Comparison of ENCODE assay signal across 8 cellular contexts in the genomic region with DNA sequence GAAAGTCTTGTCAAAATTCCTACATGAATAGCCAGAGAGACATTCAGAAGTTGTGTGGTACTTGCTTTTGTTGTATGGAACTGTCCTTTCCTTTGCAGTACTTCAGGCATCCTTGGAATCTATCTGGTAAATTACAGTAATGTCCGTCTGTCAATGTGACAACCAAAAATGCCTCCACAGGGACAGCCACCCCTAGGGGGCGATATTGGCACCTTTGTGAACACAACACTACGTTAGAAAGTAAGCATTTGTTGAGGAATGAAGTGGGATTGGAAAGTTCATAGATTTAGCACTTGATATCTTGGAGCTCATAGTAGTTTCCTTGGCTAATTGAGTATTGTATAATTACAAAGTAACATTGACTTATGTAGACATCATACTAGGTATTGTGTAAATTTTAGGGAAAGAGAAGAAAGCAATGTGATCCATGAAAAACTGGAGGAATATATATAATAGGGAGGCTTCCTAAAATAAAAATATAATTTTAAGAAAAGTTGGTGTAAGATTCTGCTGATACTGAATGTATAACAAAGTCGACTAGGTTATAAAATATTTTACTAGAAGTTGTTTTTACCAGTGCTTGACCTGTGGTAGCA. TPM values are rescaled to one million over a fixed set of nuclear protein-coding genes. Genes with fewer than 3 reads are reported as not detected.
DNase-seq lines count a peak whose midpoint lies in the region; TF ChIP-seq lines count a peak whose summit lies in the region.

No MANE protein-coding gene starts in this region.

- H3K36me3 ChIP-seq in H7 (replicated peaks; ENCODE audit: control insufficient read depth, insufficient read depth, low read length) (peaks cover 6% of the 10 kb centered on the region), OCI-LY3 (replicated peaks; ENCODE audit: low read depth, low read length) (no peaks in the 10 kb centered on the region), smooth muscle cell (ENCODE audit: low read depth) (no peaks in the 10 kb centered on the region)

- H4K20me1 ChIP-seq in OCI-LY3 (ENCODE audit: insufficient read depth, low read length): no peaks in the 10 kb centered on the region
- no peaks in the 10 kb centered on the region for H4K20me1 ChIP-seq in smooth muscle cell (ENCODE audit: low read depth)

- H3K9me3 ChIP-seq in OCI-LY3 (ENCODE audit: insufficient read depth, low read length) (no peaks in the 10 kb centered on the region), smooth muscle cell (replicated peaks; ENCODE audit: low read depth) (no peaks in the 10 kb centered on the region)

- H3K4me1 ChIP-seq in OCI-LY3 (ENCODE audit: low read length): no peaks in the 10 kb centered on the region
- no peaks in the 10 kb centered on the region for H3K4me1 ChIP-seq in smooth muscle cell (ENCODE audit: low read depth)

- intact Hi-C loops in head of caudate nucleus (cut with DNase I): no loop called here

- H3F3A ChIP-seq in smooth muscle cell (ENCODE audit: low read depth): no peaks in the 10 kb centered on the region

- H3K9ac ChIP-seq in OCI-LY3 (ENCODE audit: low read length) (no peak overlapping the region), smooth muscle cell (ENCODE audit: low read depth) (no peak overlapping the region)

- no peaks in the 10 kb centered on the region for H3K79me2 ChIP-seq in OCI-LY3 (ENCODE audit: low read length)
- H3K79me2 ChIP-seq in smooth muscle cell (ENCODE audit: low read depth): no peaks in the 10 kb centered on the region

- H2AFZ ChIP-seq in OCI-LY3 (ENCODE audit: low read depth, low read length): no peak overlapping the region
- no peak overlapping the region for H2AFZ ChIP-seq in smooth muscle cell (ENCODE audit: low read depth)

- peak; percentile 93 for TF ChIP-seq CTCF in OCI-LY3 (IDR thresholded peaks at IDR 0.05; ENCODE audit: low read depth, low read length)
- peak; percentile 73 for TF ChIP-seq CTCF in smooth muscle cell (IDR thresholded peaks at IDR 0.05; ENCODE audit: borderline replicate concordance, insufficient read depth, poor library complexity, severe bottlenecking)

- 36% methylated on average over 4 of the region's 4 CpGs for whole genome bisulfite sequencing in smooth muscle cell (ENCODE audit: low lambda C conversion rate)

- no peak overlapping the region for H3K4me3 ChIP-seq in H7 (ENCODE audit: insufficient read depth, low read depth, low read length)
- no peak overlapping the region for H3K4me3 ChIP-seq in OCI-LY3 (ENCODE audit: low read length)
- H3K4me3 ChIP-seq in smooth muscle cell: no peak overlapping the region

- DNase-seq in NCI-H526 (lab: John Stamatoyannopoulos, UW) (peak; percentile 5 to 37), NCI-H526 treated with DMSO at 0.1 percent for 48 hours (lab: John Stamatoyannopoulos, UW) (no peak), H7 (peak; percentile 43), head of caudate nucleus (peak in 39 of 42 donors; percentile 24 to 88 (median 64)), smooth muscle cell (lab: John Stamatoyannopoulos, UW; ENCODE audit: unreplicated experiment) (no peak), middle frontal gyrus (ENCODE audit: extremely low spot score, low spot score) (no peak)
- DNase-seq in activated T-cell treated with anti-CD3 and anti-CD28 coated beads, Interleukin-2, amount 50 U/mL, for 48 hours: peak; percentile 82 to 86

- H3K27me3 ChIP-seq in H7 (ENCODE audit: control insufficient read depth, insufficient read depth, low read length) (no peaks in the 10 kb centered on the region), OCI-LY3 (ENCODE audit: low read depth, low read length) (no peaks in the 10 kb centered on the region), smooth muscle cell (ENCODE audit: low read depth) (no peaks in the 10 kb centered on the region)

- H3K4me2 ChIP-seq in OCI-LY3 (ENCODE audit: low read length): no peak overlapping the region
- H3K4me2 ChIP-seq in smooth muscle cell: no peak overlapping the region

- H3K27ac ChIP-seq in OCI-LY3 (ENCODE audit: low read length): no peak overlapping the region
- H3K27ac ChIP-seq in smooth muscle cell (ENCODE audit: low read depth): no peak overlapping the region

RNA-seq across cellular contexts. Expression of gene TMEFF1, which starts 32.7 kb away (rescaled TPM):
- total RNA-seq in H7 (2014; rRNA removed; shearing (Covaris generic)): 30.6 and 36.9 TPM in 2 replicates
- total RNA-seq in smooth muscle cell: 1.7 TPM in 1 of 2 replicates, not detected in the other
- polyA plus RNA-seq in smooth muscle cell: 1.8 and 2.1 TPM in 2 replicates

Comparison
In these comparisons a context has a peak if more than half of its experiments do, and no peak if none do; other contexts are left out.
1. DNase-seq: peak in NCI-H526 (2 of 2), H7 (single experiment), activated T-cell treated with anti-CD3 and anti-CD28 coated beads, Interleukin-2, amount 50 U/mL, for 48 hours (2 of 2) and head of caudate nucleus (39 of 42); none in NCI-H526 treated with DMSO at 0.1 percent for 48 hours (single experiment), smooth muscle cell (single experiment) and middle frontal gyrus (single experiment).
2. RNA of gene TMEFF1, which starts 32.7 kb away (total RNA-seq): 30.6 to 36.9 TPM in H7; 1.7 TPM in smooth muscle cell; every median in the first group is over 10 times any median in the second.